In genomic region chr9:27549196-27549737, GRCh38 we compare ENCODE assay signal across 17 cellular contexts. TPM values are rescaled to one million over a fixed set of nuclear protein-coding genes. Genes with fewer than 3 reads are reported as not detected.
A peak's percentile ranks its signal among the peaks of the same experiment; 100 is the strongest.
DNase-seq lines count a peak whose midpoint lies in the region; ATAC-seq and TF ChIP-seq lines count a peak whose summit lies in the region.
"Had no signal": no experiment of that assay in that cellular context is flagged by ENCODE, and none has a peak within 500 bp of the region (broad histone marks: within the 10 kb centered on the region; RNA-seq: fewer than 3 reads in every experiment).

No MANE protein-coding gene starts in this region.

- H3K4me1 ChIP-seq in GM23248 (ENCODE audit: insufficient read depth) = peaks cover 7% of the 10 kb centered on the region; the same call in 1 of the 2 replicates

- ATAC-seq in GM18873 (IDR thresholded peaks at IDR 0.05; ENCODE audit: low FRiP score, unreplicated experiment) = no peak
- ATAC-seq: HCT116 had no signal

- 36 to 43% methylated on average over 4 of the region's 4 CpGs for WGBS in GM23248 (ENCODE audit: low coverage in 1 of 2, low lambda C conversion rate in 2 of 2, missing lambda C conversion rate in 2 of 2), 2 experiments

- no peaks in the 10 kb centered on the region for H3K9me3 ChIP-seq in GM23248 (ENCODE audit: low read depth)

- TF ChIP-seq CTCF in choroid plexus epithelial cell (conservative IDR thresholded peaks at IDR 0.05; ENCODE audit: low read depth, low read length) (no peak), fibroblast of the aortic adventitia (IDR thresholded peaks at IDR 0.05; ENCODE audit: insufficient read depth, low read length) (no peak)

- no peaks in the 10 kb centered on the region for H4K20me1 ChIP-seq in GM23248 (ENCODE audit: insufficient read depth)

- no peaks in the 10 kb centered on the region for H3K36me3 ChIP-seq in GM23248 (ENCODE audit: low read depth)

- H3K4me3 ChIP-seq in GM23248 (no peak overlapping the region), choroid plexus epithelial cell (ENCODE audit: low read depth, low read length) (no peak overlapping the region), fibroblast of the aortic adventitia (ENCODE audit: low read depth, low read length) (no peak overlapping the region)

- DNase-seq in GM23248 (peak; percentile 63), choroid plexus epithelial cell (ENCODE audit: low read depth) (peak; percentile 13), fibroblast of the aortic adventitia (ENCODE audit: low read depth) (peak; percentile 88), T-helper 1 cell (no peak), kidney glomerular epithelial cell (lab: John Stamatoyannopoulos, UW) (no peak)
- DNase-seq in activated T-cell treated with anti-CD3 and anti-CD28 coated beads, Interleukin-2, amount 50 U/mL, for 1 hour = no peak
- DNase-seq: C1 segment of cervical spinal cord, NCI-H1436 treated with DMSO at 0.1 percent for 48 hours, NCI-H2029 treated with DMSO at 0.1 percent for 48 hours, NCI-H2171 treated with DMSO at 0.1 percent for 48 hours, NCI-H748 treated with DMSO at 0.1 percent for 48 hours, RPMI8226 had no signal

- H2AFZ ChIP-seq in GM23248 = no peak overlapping the region

- H3K4me2 ChIP-seq in GM23248 (ENCODE audit: unreplicated experiment) = no peak overlapping the region
- H3K4me2 ChIP-seq: KMS-11 had no signal

- H3K9me2 ChIP-seq in GM23248 (ENCODE audit: insufficient read depth) = no peaks in the 10 kb centered on the region

- no peaks in the 10 kb centered on the region for H3F3A ChIP-seq in GM23248 (ENCODE audit: insufficient read depth)

- no peaks in the 10 kb centered on the region for H3K79me2 ChIP-seq in GM23248 (ENCODE audit: insufficient read depth)

- no peaks in the 10 kb centered on the region for H3K27me3 ChIP-seq in GM23248 (replicated peaks; ENCODE audit: insufficient read depth)

- H3K9ac ChIP-seq in GM23248 = no peak overlapping the region
- H3K9ac ChIP-seq: KMS-11 had no signal

- in situ Hi-C loops in GM23248 (cut with MboI) = loop anchor here (5.0 to 25.0 kb wide), 2 partner anchors 217 to 512 kb away; no protein-coding TSS in a partner anchor

- H3K27ac ChIP-seq in GM23248 = no peak overlapping the region
- H3K27ac ChIP-seq: KMS-11 had no signal

RNA-seq across cellular contexts. Expression of gene MOB3B, which starts 19.7 kb away (rescaled TPM):
- not detected in 2 replicates for total RNA-seq in GM23248 (2014; rRNA removed; shearing (Covaris generic))
- 0.06 and 0.08 TPM in 2 replicates for polyA plus RNA-seq in GM23248 (2016; fragmentation: Nextera tagmentation; extraction: Ambion mirVana)
- total RNA-seq in fibroblast of the aortic adventitia (ENCODE audit: low replicate concordance) = under 0.01 and 0.25 TPM in 2 replicates

RNA-seq across cellular contexts. Expression of gene C9orf72, which starts 24.0 kb away (rescaled TPM):
- 4.0 and 5.1 TPM in 2 replicates for total RNA-seq in GM23248 (2014; rRNA removed; shearing (Covaris generic))
- 3.3 and 3.6 TPM in 2 replicates for polyA plus RNA-seq in GM23248 (2016; fragmentation: Nextera tagmentation; extraction: Ambion mirVana)
- total RNA-seq in fibroblast of the aortic adventitia (ENCODE audit: low replicate concordance) = 7.5 and 31.7 TPM in 2 replicates

RNA-seq across cellular contexts. Expression of gene IFNK, which starts 25.2 kb away (rescaled TPM):
- not detected in 2 replicates for total RNA-seq in GM23248 (2014; rRNA removed; shearing (Covaris generic))
- not detected in 2 replicates for polyA plus RNA-seq in GM23248 (2016; fragmentation: Nextera tagmentation; extraction: Ambion mirVana)
- total RNA-seq in fibroblast of the aortic adventitia (ENCODE audit: low replicate concordance) = not detected in 2 replicates
- total RNA-seq: M059J, NCI-H460 had no signal

Comparison
In these comparisons a context has a peak if more than half of its experiments do, and no peak if none do; other contexts are left out.
1. DNase-seq: peak in GM23248 (single experiment), choroid plexus epithelial cell (single experiment) and fibroblast of the aortic adventitia (single experiment); none in T-helper 1 cell (0 of 5), kidney glomerular epithelial cell (single experiment) and activated T-cell treated with anti-CD3 and anti-CD28 coated beads, Interleukin-2, amount 50 U/mL, for 1 hour (single experiment).